9 cellular contexts compared by ENCODE assay signal in genomic region chr3:179196098-179196497, GRCh38. TPM values are rescaled to one million over a fixed set of nuclear protein-coding genes. Genes with fewer than 3 reads are reported as not detected.
DNase-seq lines count a peak whose midpoint lies in the region; ATAC-seq and TF ChIP-seq lines count a peak whose summit lies in the region.
"Had no signal": no experiment of that assay in that cellular context is flagged by ENCODE, and none has a peak within 500 bp of the region (broad histone marks: within the 10 kb centered on the region; RNA-seq: fewer than 3 reads in every experiment).

No MANE protein-coding gene starts in this region.

- no peak for TF ChIP-seq EP300 in suprapubic skin (IDR thresholded peaks at IDR 0.05)

- WGBS in suprapubic skin, result 12% methylated on average over 1 of the region's 1 CpG

- no peak for TF ChIP-seq POLR2A in GM18505 (IDR thresholded peaks at IDR 0.05; ENCODE audit: borderline replicate concordance, extremely low read depth, insufficient read depth, insufficient read length)
- TF ChIP-seq POLR2A in suprapubic skin (IDR thresholded peaks at IDR 0.05), result no peak

- no peaks in the 10 kb centered on the region for H3K27me3 ChIP-seq in foreskin keratinocyte
- no peaks in the 10 kb centered on the region for H3K27me3 ChIP-seq in suprapubic skin
- no peaks in the 10 kb centered on the region for H3K27me3 ChIP-seq in effector memory CD4-positive, alpha-beta T cell (replicated peaks; ENCODE audit: control insufficient read depth, insufficient read depth, low read length, poor library complexity, severe bottlenecking)

- H3K27ac ChIP-seq in foreskin keratinocyte, result no peak overlapping the region
- H3K27ac ChIP-seq in suprapubic skin, result no peak overlapping the region
- no peak overlapping the region for H3K27ac ChIP-seq in effector memory CD4-positive, alpha-beta T cell (ENCODE audit: insufficient read depth, low read length, poor library complexity, severe bottlenecking)

- H3K9me3 ChIP-seq in suprapubic skin, result no peaks in the 10 kb centered on the region
- H3K9me3 ChIP-seq in effector memory CD4-positive, alpha-beta T cell (ENCODE audit: control insufficient read depth, low read length), result no peaks in the 10 kb centered on the region

- peak; percentile 75 for ATAC-seq in GM18505 (IDR thresholded peaks at IDR 0.05; ENCODE audit: unreplicated experiment)
- ATAC-seq in GM21786 (IDR thresholded peaks at IDR 0.05; ENCODE audit: unreplicated experiment), result peak; percentile 92
- no peak for ATAC-seq in foreskin keratinocyte

- peak; percentile 84 for DNase-seq in M059J (ENCODE audit: low read depth)
- peak; percentile 8 to 52 for DNase-seq in foreskin keratinocyte
- no peak for DNase-seq in NCI-H69 (lab: John Stamatoyannopoulos, UW)
- no peak for DNase-seq in suprapubic skin (ENCODE audit: low spot score in 2 of 2)
- DNase-seq in T-helper 9 cell, result no peak
- no peak for DNase-seq in effector memory CD4-positive, alpha-beta T cell

- H3K36me3 ChIP-seq in suprapubic skin, result peaks cover 12% of the 10 kb centered on the region
- peaks cover 12% of the 10 kb centered on the region for H3K36me3 ChIP-seq in effector memory CD4-positive, alpha-beta T cell (ENCODE audit: control insufficient read depth, insufficient read depth, low read length)

- no peak overlapping the region for H3K4me3 ChIP-seq in suprapubic skin
- no peak overlapping the region for H3K4me3 ChIP-seq in effector memory CD4-positive, alpha-beta T cell (ENCODE audit: insufficient read depth, low read depth, low read length, poor library complexity, severe bottlenecking)
- H3K4me3 ChIP-seq: skin epidermis had no signal

- H3K4me1 ChIP-seq in foreskin keratinocyte (peaks cover 6% of the 10 kb centered on the region), suprapubic skin (peaks cover 22% of the 10 kb centered on the region)
- H3K4me1 ChIP-seq in effector memory CD4-positive, alpha-beta T cell (ENCODE audit: control insufficient read depth, insufficient read depth, low read length, poor library complexity, severe bottlenecking), result peaks cover 10% of the 10 kb centered on the region

- no peak for TF ChIP-seq CTCF in foreskin keratinocyte (conservative IDR thresholded peaks at IDR 0.05)
- TF ChIP-seq CTCF in suprapubic skin (IDR thresholded peaks at IDR 0.05), result no peak

RNA-seq across cellular contexts. Expression of gene PIK3CA, which starts 47.9 kb away (rescaled TPM):
- total RNA-seq in M059J (2014; rRNA removed; shearing (Covaris generic)), result 21.7 and 34.1 TPM in 2 replicates
- total RNA-seq in foreskin keratinocyte (17.7 and 20.2 TPM in 2 replicates), suprapubic skin (10 to 100 TPM; 14.8 to 26.6 (median 18.6) TPM)
- polyA plus RNA-seq in foreskin keratinocyte, result 2.8 and 3.2 TPM in 2 replicates

RNA-seq across cellular contexts. Expression of gene KCNMB3, which starts 54.8 kb away (rescaled TPM):
- 0.52 and 1.1 TPM in 2 replicates for total RNA-seq in M059J (2014; rRNA removed; shearing (Covaris generic))
- total RNA-seq in foreskin keratinocyte (0.42 and 0.54 TPM in 2 replicates), suprapubic skin (1 to 10 TPM in 1 of 4 donors, under 1 TPM in 3; 0.47 to 1.7 (median 0.68) TPM)
- polyA plus RNA-seq in foreskin keratinocyte, result 0.49 and 0.54 TPM in 2 replicates

Comparison
In these comparisons a context has a peak if more than half of its experiments do, and no peak if none do; other contexts are left out.
1. DNase-seq: peak in M059J (single experiment) and foreskin keratinocyte (2 of 2); none in NCI-H69 (single experiment), suprapubic skin (0 of 2), T-helper 9 cell (single experiment) and effector memory CD4-positive, alpha-beta T cell (0 of 3).